Comparison of ENCODE assay signal across 20 cellular contexts in the genomic region with DNA sequence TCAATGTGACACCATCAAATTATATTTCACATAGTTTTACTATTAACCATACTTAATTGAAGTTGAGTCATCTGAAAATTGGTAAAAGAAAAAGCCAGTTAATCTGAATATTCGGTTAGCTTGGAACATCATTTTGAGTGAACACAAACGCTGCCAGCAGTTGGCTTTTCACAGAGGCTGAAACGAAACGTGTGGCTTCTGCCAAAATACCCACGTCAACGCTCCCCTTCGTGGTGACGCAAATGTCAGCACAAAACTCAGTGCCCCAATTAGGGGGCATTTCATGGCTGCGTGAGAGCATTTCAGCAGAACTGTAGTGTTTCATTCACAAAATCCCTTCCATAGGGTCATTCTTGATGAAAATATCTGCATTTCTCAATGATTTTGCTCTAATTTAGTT.
DNase-seq lines count a peak whose midpoint lies in the region; ATAC-seq, FAIRE-seq and TF ChIP-seq lines count a peak whose summit lies in the region.
"Had no signal": no experiment of that assay in that cellular context is flagged by ENCODE, and none has a peak within 500 bp of the region (broad histone marks: within the 10 kb centered on the region; RNA-seq: fewer than 3 reads in every experiment).

No MANE protein-coding gene starts in this region.

- no peak overlapping the region for H3K27ac ChIP-seq in astrocyte (ENCODE audit: low read depth, low read length)
- H3K27ac ChIP-seq: C4-2B, GM23248 had no signal

- H3K27me3 ChIP-seq in astrocyte (ENCODE audit: insufficient read depth, low read length), result no peaks in the 10 kb centered on the region

- H3K4me3 Mint-ChIP-seq in astrocyte (ENCODE audit: unreplicated experiment), result no peak overlapping the region
- H3K4me3 Mint-ChIP-seq: CD4-positive, alpha-beta T cell; IgD-negative memory B cell had no signal

- H3K4me1 ChIP-seq in astrocyte (ENCODE audit: insufficient read depth, low read length), result no peaks in the 10 kb centered on the region
- H3K4me1 ChIP-seq: Caco-2, HAP-1 had no signal

- H3K9me3 Mint-ChIP-seq in astrocyte (ENCODE audit: unreplicated experiment), result peaks cover 12% of the 10 kb centered on the region
- H3K9me3 Mint-ChIP-seq: CD4-positive, alpha-beta T cell had no signal

- no peak overlapping the region for H2AFZ ChIP-seq in astrocyte (ENCODE audit: low read depth, low read length)
- H2AFZ ChIP-seq: GM23248 had no signal

- H3K4me3 ChIP-seq in Jurkat, Clone E6-1 (ENCODE audit: low read length), result no peak overlapping the region
- H3K4me3 ChIP-seq in astrocyte (ENCODE audit: insufficient read depth, low read depth, low read length), result no peak overlapping the region
- H3K4me3 ChIP-seq: GM23248, HAP-1 had no signal

- DNase-seq in Jurkat, Clone E6-1 (ENCODE audit: low read depth, low spot score), result peak; percentile 48
- DNase-seq in astrocyte (ENCODE audit: low read depth) (no peak), inferior parietal cortex (ENCODE audit: extremely low spot score) (peak; percentile 17), superior temporal gyrus (ENCODE audit: extremely low spot score) (peak; percentile 25), NCI-H1092 (lab: John Stamatoyannopoulos, UW) (no peak)
- DNase-seq: ACHN; Caco-2; CD4-positive, alpha-beta T cell; GDM1; GM23248 had no signal

- H3K27ac Mint-ChIP-seq in astrocyte (ENCODE audit: unreplicated experiment), result no peak overlapping the region
- H3K27ac Mint-ChIP-seq: CD4-positive, alpha-beta T cell; IgD-negative memory B cell had no signal

- no peak for TF ChIP-seq CTCF in astrocyte (IDR thresholded peaks at IDR 0.05; ENCODE audit: insufficient read depth, low read depth, low read length)

- FAIRE-seq in astrocyte (lab: Jason Lieb, UNC), result no peak
- FAIRE-seq: A204.1, D721Med, GM12892, GM18507, HepG2 had no signal

- peak overlapping the region; percentile 4 for H3K4me2 ChIP-seq in astrocyte (ENCODE audit: low read length)

- no peak overlapping the region for H3K9ac ChIP-seq in astrocyte (ENCODE audit: low read length)
- H3K9ac ChIP-seq: GM23248 had no signal

- no peaks in the 10 kb centered on the region for H3K4me1 Mint-ChIP-seq in astrocyte (ENCODE audit: low read depth, unreplicated experiment)
- H3K4me1 Mint-ChIP-seq: IgD-negative memory B cell had no signal

- H3K36me3 ChIP-seq in astrocyte (ENCODE audit: insufficient read depth, low read length), result no peaks in the 10 kb centered on the region
- H3K36me3 ChIP-seq: HAP-1 had no signal

- ATAC-seq in HG03097 (IDR thresholded peaks at IDR 0.05; ENCODE audit: low FRiP score, unreplicated experiment) (no peak), HG03457 (IDR thresholded peaks at IDR 0.05; ENCODE audit: unreplicated experiment) (no peak)
- ATAC-seq: HepG2 had no signal

- H3K27me3 Mint-ChIP-seq in astrocyte (ENCODE audit: low read depth, unreplicated experiment), result no peaks in the 10 kb centered on the region
- H3K27me3 Mint-ChIP-seq: CD4-positive, alpha-beta T cell; IgD-negative memory B cell had no signal

- no peaks in the 10 kb centered on the region for H3K36me3 Mint-ChIP-seq in astrocyte (ENCODE audit: low read depth, unreplicated experiment)
- H3K36me3 Mint-ChIP-seq: IgD-negative memory B cell had no signal

- H3K79me2 ChIP-seq in astrocyte (ENCODE audit: insufficient read depth, low read length), result no peaks in the 10 kb centered on the region

- H3K9me3 ChIP-seq in astrocyte (ENCODE audit: insufficient read depth, low read depth, low read length), result no peaks in the 10 kb centered on the region
- H3K9me3 ChIP-seq: Caco-2, HAP-1 had no signal

- no peaks in the 10 kb centered on the region for H4K20me1 ChIP-seq in astrocyte (ENCODE audit: insufficient read depth, low read length)

Comparison
In these comparisons a context has a peak if more than half of its experiments do, and no peak if none do; other contexts are left out.
1. DNase-seq: peak in Jurkat, Clone E6-1 (single experiment), inferior parietal cortex (single experiment) and superior temporal gyrus (single experiment); none in astrocyte (single experiment) and NCI-H1092 (single experiment).